In genomic region chr21:45910548-45911221, GRCh38 we compare ENCODE assay signal across 17 cellular contexts.
DNase-seq lines count a peak whose midpoint lies in the region; ATAC-seq and TF ChIP-seq lines count a peak whose summit lies in the region.
"Had no signal": no experiment of that assay in that cellular context is flagged by ENCODE, and none has a peak within 500 bp of the region (broad histone marks: within the 10 kb centered on the region; RNA-seq: fewer than 3 reads in every experiment).

No MANE protein-coding gene starts in this region.

- H3K4me1 Mint-ChIP-seq in nephron, result peaks cover 13% of the 10 kb centered on the region
- no peaks in the 10 kb centered on the region for H3K4me1 Mint-ChIP-seq in activated CD8-positive, alpha-beta memory T cell treated with anti-CD3 and anti-CD28 coated beads, Interleukin-2, amount 10 ng/mL, durations not matched to agents 7 days and 5 days

- H3K27me3 Mint-ChIP-seq in nephron (ENCODE audit: low read depth), result peaks cover 20% of the 10 kb centered on the region
- H3K27me3 Mint-ChIP-seq in activated CD8-positive, alpha-beta memory T cell treated with anti-CD3 and anti-CD28 coated beads, Interleukin-2, amount 10 ng/mL, durations not matched to agents 7 days and 5 days, result no peaks in the 10 kb centered on the region
- H3K27me3 Mint-ChIP-seq: activated naive CD8-positive, alpha-beta T cell treated with anti-CD3 and anti-CD28 coated beads for 36 hours; type B pancreatic cell had no signal

- CTCF ChIA-PET in activated CD8-positive, alpha-beta memory T cell treated with anti-CD3 and anti-CD28 coated beads, Interleukin-2, amount 10 ng/mL, durations not matched to agents 7 days and 5 days (lab: Charles Lee), result no interaction called here

- no peak for TF ChIP-seq CTCF in nephron (IDR thresholded peaks at IDR 0.05; ENCODE audit: unreplicated experiment in 3 of 3)

- DNase-seq in DMS 273 (lab: John Stamatoyannopoulos, UW; ENCODE audit: unreplicated experiment), result peak; percentile 15
- DNase-seq in DMS 273 treated with DMSO at 0.1 percent for 48 hours (lab: John Stamatoyannopoulos, UW), result no peak
- DNase-seq in SK-MEL-5 (ENCODE audit: low read depth, low spot score), result peak; percentile 94
- no peak for DNase-seq in amniotic stem cell (lab: John Stamatoyannopoulos, UW)
- no peak for DNase-seq in activated CD8-positive, alpha-beta memory T cell treated with anti-CD3 and anti-CD28 coated beads, Interleukin-2, amount 10 ng/mL, durations not matched to agents 7 days and 5 days
- DNase-seq: activated naive CD8-positive, alpha-beta T cell treated with anti-CD3 and anti-CD28 coated beads for 36 hours; effector CD8-positive, alpha-beta T cell; KG1; left colon; NCI-H510A treated with DMSO at 0.1 percent for 48 hours; ovary; stimulated activated naive CD4-positive, alpha-beta T cell; SW 1271 had no signal

- H3K27ac Mint-ChIP-seq in nephron, result peak overlapping the region in 2 of 3 experiments; percentile 74 to 78
- no peak overlapping the region for H3K27ac Mint-ChIP-seq in activated CD8-positive, alpha-beta memory T cell treated with anti-CD3 and anti-CD28 coated beads, Interleukin-2, amount 10 ng/mL, durations not matched to agents 7 days and 5 days
- H3K27ac Mint-ChIP-seq: activated naive CD8-positive, alpha-beta T cell treated with anti-CD3 and anti-CD28 coated beads for 36 hours; type B pancreatic cell had no signal

- TF ChIP-seq RAD21 in Ishikawa (IDR thresholded peaks at IDR 0.05; ENCODE audit: low read depth), result no peak

- in situ Hi-C loops in SK-MEL-5 (cut with HindIII; ENCODE audit: low pct_unique_long_range_greater_than_20kb, low sequenced_read_pairs), result no loop called here

- no peaks in the 10 kb centered on the region for H3K9me3 Mint-ChIP-seq in nephron
- no peaks in the 10 kb centered on the region for H3K9me3 Mint-ChIP-seq in activated CD8-positive, alpha-beta memory T cell treated with anti-CD3 and anti-CD28 coated beads, Interleukin-2, amount 10 ng/mL, durations not matched to agents 7 days and 5 days (ENCODE audit: low read depth)
- H3K9me3 Mint-ChIP-seq: activated naive CD8-positive, alpha-beta T cell treated with anti-CD3 and anti-CD28 coated beads for 36 hours; type B pancreatic cell had no signal

- no peaks in the 10 kb centered on the region for H3K36me3 Mint-ChIP-seq in nephron (ENCODE audit: low read depth)
- no peaks in the 10 kb centered on the region for H3K36me3 Mint-ChIP-seq in activated CD8-positive, alpha-beta memory T cell treated with anti-CD3 and anti-CD28 coated beads, Interleukin-2, amount 10 ng/mL, durations not matched to agents 7 days and 5 days
- H3K36me3 Mint-ChIP-seq: activated naive CD8-positive, alpha-beta T cell treated with anti-CD3 and anti-CD28 coated beads for 36 hours; type B pancreatic cell had no signal

- TF ChIP-seq EP300 in Ishikawa (IDR thresholded peaks at IDR 0.05; ENCODE audit: borderline replicate concordance), result no peak

- ATAC-seq in activated CD8-positive, alpha-beta memory T cell treated with anti-CD3 and anti-CD28 coated beads, Interleukin-2, amount 10 ng/mL, durations not matched to agents 7 days and 5 days, result no peak
- ATAC-seq in HG03108 (IDR thresholded peaks at IDR 0.05; ENCODE audit: unreplicated experiment), result no peak
- ATAC-seq: left colon had no signal

- H3K4me3 Mint-ChIP-seq in nephron, result no peak overlapping the region
- no peak overlapping the region for H3K4me3 Mint-ChIP-seq in activated CD8-positive, alpha-beta memory T cell treated with anti-CD3 and anti-CD28 coated beads, Interleukin-2, amount 10 ng/mL, durations not matched to agents 7 days and 5 days
- H3K4me3 Mint-ChIP-seq: activated naive CD8-positive, alpha-beta T cell treated with anti-CD3 and anti-CD28 coated beads for 36 hours; type B pancreatic cell had no signal

TF ChIP-seq in Ishikawa, 13 proteins besides CTCF, POLR2A, EP300 and RAD21:
- TF ChIP-seq CREB1 (IDR thresholded peaks at IDR 0.05; ENCODE audit: low read depth), result no peak
- TF ChIP-seq NFIC (IDR thresholded peaks at IDR 0.05), result peak; percentile 88
- no peak for TF ChIP-seq FOXM1 (IDR thresholded peaks at IDR 0.05; ENCODE audit: borderline replicate concordance, low read depth)
TF ChIP-seq in Ishikawa: peak in this region for 1.

Comparison
In these comparisons a context has a peak if more than half of its experiments do, and no peak if none do; other contexts are left out.
1. DNase-seq: peak in DMS 273 (single experiment) and SK-MEL-5 (single experiment); none in DMS 273 treated with DMSO at 0.1 percent for 48 hours (single experiment), amniotic stem cell (single experiment) and activated CD8-positive, alpha-beta memory T cell treated with anti-CD3 and anti-CD28 coated beads, Interleukin-2, amount 10 ng/mL, durations not matched to agents 7 days and 5 days (single experiment).